Comparison of ENCODE assay signal across 20 cellular contexts in the genomic region with DNA sequence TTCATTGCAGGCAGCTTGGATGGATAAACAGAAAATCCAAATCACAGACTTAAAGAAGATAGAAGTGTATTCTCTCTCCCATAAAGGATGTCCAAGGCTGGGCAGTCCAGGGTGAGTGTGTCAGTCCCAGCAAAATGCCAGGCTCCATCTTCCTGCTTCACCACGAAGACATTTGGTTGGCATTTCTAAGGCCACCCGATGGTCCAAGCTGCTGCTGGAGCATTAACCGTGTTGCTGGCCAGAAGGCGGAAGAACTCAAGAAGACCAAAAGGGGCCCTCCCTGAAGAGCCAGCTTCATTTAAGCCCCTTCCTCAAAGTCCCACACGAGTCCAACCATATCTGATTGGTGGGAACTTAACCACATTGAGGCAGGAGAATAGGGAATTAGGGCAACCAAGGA. TPM values are rescaled to one million over a fixed set of nuclear protein-coding genes. Genes with fewer than 3 reads are reported as not detected.
DNase-seq lines count a peak whose midpoint lies in the region; ATAC-seq and TF ChIP-seq lines count a peak whose summit lies in the region.
"Had no signal": no experiment of that assay in that cellular context is flagged by ENCODE, and none has a peak within 500 bp of the region (broad histone marks: within the 10 kb centered on the region; RNA-seq: fewer than 3 reads in every experiment).

No MANE protein-coding gene starts in this region.

- POLR2A ChIA-PET in activated CD8-positive, alpha-beta T cell treated with anti-CD3 and anti-CD28 coated beads for 36 hours (lab: Charles Lee): no interaction called here

- H3K79me2 ChIP-seq in neural progenitor cell (ENCODE audit: low read depth): no peaks in the 10 kb centered on the region
- H3K79me2 ChIP-seq in osteoblast (ENCODE audit: insufficient read depth, low read length): no peaks in the 10 kb centered on the region

- H3K4me3 ChIP-seq in H7 (ENCODE audit: insufficient read depth, low read depth, low read length) (no peak overlapping the region), adrenal gland (no peak overlapping the region), neural progenitor cell (no peak overlapping the region), sigmoid colon (no peak overlapping the region), osteoblast (ENCODE audit: insufficient read depth, low read length) (no peak overlapping the region)
- H3K4me3 ChIP-seq: GM23248 had no signal

- H3K4me1 ChIP-seq in adrenal gland (replicated peaks in 1 of 2) (peaks cover 19 to 34% of the 10 kb centered on the region in 2 donors), neural progenitor cell (peaks cover 19% of the 10 kb centered on the region), sigmoid colon (peaks cover 0 to 27% (median 17%) of the 10 kb centered on the region in 4 donors), osteoblast (ENCODE audit: insufficient read depth, low read length) (peaks cover 23% of the 10 kb centered on the region)

- CTCF ChIA-PET in activated CD8-positive, alpha-beta T cell treated with anti-CD3 and anti-CD28 coated beads for 36 hours (lab: Charles Lee): interaction anchor here (1.2 to 17.3 kb wide), 5 partner anchors 12 to 252 kb away, joined by 3 to 840 read pairs (median 7); partner anchors contain the start of gene SEMA7A

- 90 to 94% (median 93%) methylated on average over 5 of the region's 5 CpGs for WGBS in adrenal gland, 4 donors
- 79 to 87% methylated on average over 5 of the region's 5 CpGs for WGBS in sigmoid colon, 2 donors

- H3K9me3 Mint-ChIP-seq in neural progenitor cell: no peaks in the 10 kb centered on the region
- no peaks in the 10 kb centered on the region for H3K9me3 Mint-ChIP-seq in activated CD8-positive, alpha-beta T cell treated with anti-CD3 and anti-CD28 coated beads for 36 hours
- H3K9me3 Mint-ChIP-seq: CD4-positive, alpha-beta T cell; CD8-positive, alpha-beta memory T cell; H9 had no signal

- peaks cover 27% of the 10 kb centered on the region for H3K4me1 Mint-ChIP-seq in neural progenitor cell
- peaks cover 11% of the 10 kb centered on the region for H3K4me1 Mint-ChIP-seq in activated CD8-positive, alpha-beta T cell treated with anti-CD3 and anti-CD28 coated beads for 36 hours (ENCODE audit: low read depth)

- H3K27me3 ChIP-seq in H7 (ENCODE audit: control insufficient read depth, insufficient read depth, low read length): peaks cover 1% of the 10 kb centered on the region
- no peaks in the 10 kb centered on the region for H3K27me3 ChIP-seq in adrenal gland
- H3K27me3 ChIP-seq in neural progenitor cell: peaks cover 69% of the 10 kb centered on the region
- peaks cover 0 to 21% (median 20%) of the 10 kb centered on the region in 3 donors for H3K27me3 ChIP-seq in sigmoid colon
- H3K27me3 ChIP-seq in osteoblast (ENCODE audit: insufficient read depth, low read length): no peaks in the 10 kb centered on the region

- peak overlapping the region in 4 of 5 donors; percentile 92 to 95 (median 94) for H3K27ac ChIP-seq in adrenal gland
- H3K27ac ChIP-seq in neural progenitor cell: no peak overlapping the region
- H3K27ac ChIP-seq in sigmoid colon: no peak overlapping the region
- H3K27ac ChIP-seq in osteoblast (ENCODE audit: low read depth, low read length): no peak overlapping the region
- H3K27ac ChIP-seq: C4-2B, GM23248 had no signal

- intact Hi-C loops in adrenal gland (cut with DNase I) (loop anchor here in 1 of 2 donors (10.0 kb wide), 1 partner anchor 254 kb away; no protein-coding TSS in a partner anchor), sigmoid colon (cut with DNase I) (loop anchor here (5.0 to 10.0 kb wide), 4 partner anchors 122 to 584 kb away; partner anchors contain the start of gene RPP25), posterior vena cava (cut with DNase I) (loop anchor here (5.0 to 10.0 kb wide), 3 partner anchors 264 to 397 kb away; no protein-coding TSS in a partner anchor)
- intact Hi-C loops in activated CD8-positive, alpha-beta T cell treated with anti-CD3 and anti-CD28 coated beads for 36 hours (cut with micrococcal nuclease): loop anchor here (5.0 kb wide), 2 partner anchors 117 to 262 kb away; no protein-coding TSS in a partner anchor

- no peaks in the 10 kb centered on the region for H3K9me3 ChIP-seq in adrenal gland (replicated peaks in 1 of 3)
- H3K9me3 ChIP-seq in neural progenitor cell (ENCODE audit: low read depth): no peaks in the 10 kb centered on the region
- H3K9me3 ChIP-seq in sigmoid colon: no peaks in the 10 kb centered on the region
- H3K9me3 ChIP-seq in osteoblast (ENCODE audit: low read depth, low read length): no peaks in the 10 kb centered on the region

- no peak overlapping the region for H3K4me3 Mint-ChIP-seq in neural progenitor cell
- no peak overlapping the region for H3K4me3 Mint-ChIP-seq in activated CD8-positive, alpha-beta T cell treated with anti-CD3 and anti-CD28 coated beads for 36 hours
- H3K4me3 Mint-ChIP-seq: CD4-positive, alpha-beta T cell; H9 had no signal

- H3K27me3 Mint-ChIP-seq in neural progenitor cell (ENCODE audit: insufficient read depth, low read depth): peaks cover 19% of the 10 kb centered on the region
- peaks cover 15% of the 10 kb centered on the region for H3K27me3 Mint-ChIP-seq in activated CD8-positive, alpha-beta T cell treated with anti-CD3 and anti-CD28 coated beads for 36 hours

- TF ChIP-seq POLR2A in adrenal gland (IDR thresholded peaks at IDR 0.05): no peak
- no peak for TF ChIP-seq POLR2A in sigmoid colon (IDR thresholded peaks at IDR 0.05)

- H3K27ac Mint-ChIP-seq in neural progenitor cell: no peak overlapping the region
- no peak overlapping the region for H3K27ac Mint-ChIP-seq in activated CD8-positive, alpha-beta T cell treated with anti-CD3 and anti-CD28 coated beads for 36 hours
- H3K27ac Mint-ChIP-seq: CD4-positive, alpha-beta T cell; H9 had no signal

- H2AFZ ChIP-seq in neural progenitor cell (replicated peaks) (no peak overlapping the region), osteoblast (ENCODE audit: low read length) (no peak overlapping the region)
- H2AFZ ChIP-seq: GM23248 had no signal

- H4K20me1 ChIP-seq in neural progenitor cell (ENCODE audit: low read depth): no peaks in the 10 kb centered on the region
- H4K20me1 ChIP-seq in osteoblast (ENCODE audit: insufficient read depth, low read length): no peaks in the 10 kb centered on the region

- TF ChIP-seq CTCF in adrenal gland (IDR thresholded peaks at IDR 0.05) (no peak), neural progenitor cell (IDR thresholded peaks at IDR 0.05) (no peak), sigmoid colon (IDR thresholded peaks at IDR 0.05) (no peak), osteoblast (IDR thresholded peaks at IDR 0.05; ENCODE audit: extremely low read depth, low read depth, low read length) (no peak)
- TF ChIP-seq CTCF in activated CD8-positive, alpha-beta T cell treated with anti-CD3 and anti-CD28 coated beads for 36 hours (IDR thresholded peaks at IDR 0.05): no peak

- no peaks in the 10 kb centered on the region for H3K36me3 Mint-ChIP-seq in neural progenitor cell
- no peaks in the 10 kb centered on the region for H3K36me3 Mint-ChIP-seq in activated CD8-positive, alpha-beta T cell treated with anti-CD3 and anti-CD28 coated beads for 36 hours (ENCODE audit: low read depth)
- H3K36me3 Mint-ChIP-seq: CD8-positive, alpha-beta memory T cell had no signal

- DNase-seq in H7: peak; percentile 8
- no peak for DNase-seq in adrenal gland
- no peak for DNase-seq in neural progenitor cell (ENCODE audit: low spot score)
- DNase-seq in sigmoid colon: peak; percentile 24
- DNase-seq in DMS114 treated with DMSO at 0.1 percent for 48 hours (lab: John Stamatoyannopoulos, UW; ENCODE audit: unreplicated experiment): no peak
- no peak for DNase-seq in activated CD8-positive, alpha-beta T cell treated with anti-CD3 and anti-CD28 coated beads for 36 hours
- DNase-seq in posterior vena cava (ENCODE audit: low spot score): no peak
- DNase-seq in osteoblast (ENCODE audit: insufficient read length, low spot score, missing footprints): no peak
- DNase-seq: CD8-positive, alpha-beta memory T cell; DMS 273 treated with DMSO at 0.1 percent for 48 hours; DMS53; DMS79 treated with DMSO at 0.1 percent for 48 hours; GF-D8; GM23248; H9 had no signal

- peaks cover 21% of the 10 kb centered on the region for H3F3A ChIP-seq in neural progenitor cell (ENCODE audit: low read depth)

- no peak overlapping the region for H3K9ac ChIP-seq in neural progenitor cell
- H3K9ac ChIP-seq: GM23248 had no signal

- no peaks in the 10 kb centered on the region for H3K36me3 ChIP-seq in H7 (replicated peaks; ENCODE audit: control insufficient read depth, insufficient read depth, low read length)
- H3K36me3 ChIP-seq in adrenal gland (replicated peaks in 1 of 2): no peaks in the 10 kb centered on the region
- H3K36me3 ChIP-seq in neural progenitor cell: no peaks in the 10 kb centered on the region
- no peaks in the 10 kb centered on the region for H3K36me3 ChIP-seq in sigmoid colon
- H3K36me3 ChIP-seq in osteoblast (ENCODE audit: insufficient read depth, low read length): no peaks in the 10 kb centered on the region

- peak overlapping the region; percentile 33 for H3K4me2 ChIP-seq in neural progenitor cell
- H3K4me2 ChIP-seq in osteoblast (ENCODE audit: insufficient read depth, low read length): no peak overlapping the region

- no peak for TF ChIP-seq EP300 in sigmoid colon (IDR thresholded peaks at IDR 0.05)

- no peak for ATAC-seq in activated CD8-positive, alpha-beta T cell treated with anti-CD3 and anti-CD28 coated beads for 36 hours
- ATAC-seq: HCT116 had no signal

RNA-seq across cellular contexts. Expression of gene CYP11A1, which starts 3.0 kb away (rescaled TPM):
- 5.2 and 5.6 TPM in 2 replicates for total RNA-seq in H7 (2014; rRNA removed; shearing (Covaris generic))
- total RNA-seq in adrenal gland: 1,000 to 10,000 TPM in 6 of 8 donors, 100 to 1,000 TPM in 2; 635 to 3,326 (median 1,366) TPM
- polyA plus RNA-seq in adrenal gland: 1,000 to 10,000 TPM in 1 of 3 donors, 100 to 1,000 TPM in 2; 233 to 4,804 (median 738) TPM
- total RNA-seq in neural progenitor cell (ENCODE audit: low replicate concordance): 0.99 and 1.1 TPM in 2 replicates
- 1 to 10 TPM in 1 of 4 donors, under 1 TPM in 2, not detected in 1; 0.36 to 1.7 (median 0.49) TPM for total RNA-seq in sigmoid colon
- 1 to 10 TPM in 1 of 3 donors, under 1 TPM in 1, not detected in 1; 0.22 to 1.2 TPM for polyA plus RNA-seq in sigmoid colon
- total RNA-seq in activated CD8-positive, alpha-beta T cell treated with anti-CD3 and anti-CD28 coated beads for 36 hours: under 1 TPM; 0.29 to 0.31 TPM
- total RNA-seq in posterior vena cava: 1 to 10 TPM in 1 of 2 donors, under 1 TPM in 1; 0.71 to 1.2 TPM
- total RNA-seq in osteoblast: 1.4 and 2.1 TPM in 2 replicates
- total RNA-seq: A673; CD4-positive, alpha-beta T cell; CD8-positive, alpha-beta memory T cell; G401 had no signal
- polyA plus RNA-seq: CD8-positive, alpha-beta memory T cell had no signal

Comparison
In these comparisons a context has a peak if more than half of its experiments do, and no peak if none do; other contexts are left out.
1. DNase-seq: peak in H7 (single experiment) and sigmoid colon (single experiment); none in adrenal gland (0 of 7), neural progenitor cell (single experiment), DMS114 treated with DMSO at 0.1 percent for 48 hours (single experiment), activated CD8-positive, alpha-beta T cell treated with anti-CD3 and anti-CD28 coated beads for 36 hours (single experiment), posterior vena cava (single experiment) and osteoblast (single experiment).
2. H3K27ac ChIP-seq: peak in adrenal gland (4 of 5); none in neural progenitor cell (single experiment), sigmoid colon (0 of 4) and osteoblast (single experiment).
3. RNA of gene CYP11A1, which starts 3.0 kb away (total RNA-seq): 635 to 3,326 TPM in adrenal gland; 5.2 to 5.6 TPM in H7, 1.4 to 2.1 TPM in osteoblast, 0.71 to 1.2 TPM in posterior vena cava, 0.99 to 1.1 TPM in neural progenitor cell, 0.36 to 1.7 TPM in sigmoid colon and 0.29 to 0.31 TPM in activated CD8-positive, alpha-beta T cell treated with anti-CD3 and anti-CD28 coated beads for 36 hours; every median in the first group is over 10 times any median in the second.